In genomic region chr2:96336104-96336775, GRCh38 we compare ENCODE assay signal across 8 cellular contexts. TPM values are rescaled to one million over a fixed set of nuclear protein-coding genes. Genes with fewer than 3 reads are reported as not detected.
DNase-seq lines count a peak whose midpoint lies in the region; ATAC-seq and TF ChIP-seq lines count a peak whose summit lies in the region.

No MANE protein-coding gene starts in this region.

- intact Hi-C loops in body of pancreas (cut with DNase I), result no loop called here

- H3K9me3 Mint-ChIP-seq in naive B cell, result no peaks in the 10 kb centered on the region

- WGBS in body of pancreas, 2 donors, result 20 to 23% methylated on average over 14 to 15 of the region's 15 CpGs

- no peaks in the 10 kb centered on the region for H3K27me3 ChIP-seq in body of pancreas

- H3K27me3 Mint-ChIP-seq in naive B cell, result no peaks in the 10 kb centered on the region

- H3K36me3 Mint-ChIP-seq in naive B cell, result no peaks in the 10 kb centered on the region

- H3K9me3 ChIP-seq in body of pancreas, result no peaks in the 10 kb centered on the region

- peaks cover 24 to 28% (median 25%) of the 10 kb centered on the region in 3 donors for H3K4me1 Mint-ChIP-seq in naive B cell

- no peak for DNase-seq in body of pancreas
- DNase-seq in naive B cell, result no peak
- no peak for DNase-seq in stimulated activated CD4-positive, alpha-beta T cell treated with anti-CD3 and anti-CD28 coated beads, Interleukin-4, amount 100 ng/mL, for 24 hours
- no peak for DNase-seq in hippocampal formation (lab: John Stamatoyannopoulos, UW)
- no peak for DNase-seq in activated CD4-positive, CD25-positive, alpha-beta regulatory T cell treated with anti-CD3 and anti-CD28 coated beads, Interleukin-2, amount 50 U/mL, for 72 hours
- no peak for DNase-seq in activated CD4-positive, alpha-beta T cell treated with anti-CD3 and anti-CD28 coated beads for 48 hours

- peak overlapping the region in 3 of 4 donors; percentile 81 to 93 (median 90) for H3K27ac ChIP-seq in body of pancreas

- TF ChIP-seq CTCF in body of pancreas (IDR thresholded peaks at IDR 0.05), result no peak

- H3K4me3 Mint-ChIP-seq in naive B cell, result peak overlapping the region; percentile 77 to 96 (median 88)

- H3K36me3 ChIP-seq in body of pancreas (replicated peaks in 1 of 2; ENCODE audit: insufficient read depth in 1 of 2, low read depth in 2 of 2), result no peaks in the 10 kb centered on the region

- ATAC-seq in HG03432 (IDR thresholded peaks at IDR 0.05; ENCODE audit: unreplicated experiment), result peak; percentile 1
- ATAC-seq in body of pancreas, result no peak
- no peak for ATAC-seq in naive B cell (ENCODE audit: low read depth in 2 of 2)

- H3K27ac Mint-ChIP-seq in naive B cell, result peak overlapping the region; percentile 48 to 97 (median 79)

- peaks cover 12% of the 10 kb centered on the region for H3K4me1 ChIP-seq in body of pancreas

- H3K4me3 ChIP-seq in GM08714 (ENCODE audit: low read length) (peak overlapping the region; percentile 77), body of pancreas (peak overlapping the region; percentile 6 to 46)

- peak in 1 of 3 donors; percentile 25 for TF ChIP-seq POLR2A in body of pancreas (IDR thresholded peaks at IDR 0.05)

RNA-seq across cellular contexts. Expression of gene NCAPH, which starts 0.7 kb away (rescaled TPM):
- under 1 TPM in 1 of 2 donors, not detected in 1; 0.52 TPM for total RNA-seq in body of pancreas
- polyA plus RNA-seq in naive B cell (ENCODE audit: low read depth in 6 of 6), result under 1 TPM in 1 of 6 donors, not detected in 5; 0.45 TPM

RNA-seq across cellular contexts. Expression of gene ITPRIPL1, which starts 11.1 kb away (rescaled TPM):
- total RNA-seq in body of pancreas, result 1 to 10 TPM in 1 of 2 donors, under 1 TPM in 1; 0.33 to 1.8 TPM
- polyA plus RNA-seq in naive B cell (ENCODE audit: low read depth in 6 of 6), result 1 to 10 TPM in 5 of 6 donors, under 1 TPM in 1; 0.78 to 3.9 (median 1.5) TPM

RNA-seq across cellular contexts. Expression of gene SNRNP200, which starts 30.9 kb away (rescaled TPM):
- total RNA-seq in body of pancreas, result 100 to 1,000 TPM in 1 of 2 donors, 10 to 100 TPM in 1; 58.1 to 110 TPM
- polyA plus RNA-seq in naive B cell (ENCODE audit: low read depth in 6 of 6), result 10 to 100 TPM; 61.7 to 95.9 (median 71.2) TPM
